Comparison of ENCODE assay signal across 8 cellular contexts in genomic region chr14:100850841-100851585, GRCh38. TPM values are rescaled to one million over a fixed set of nuclear protein-coding genes. Genes with fewer than 3 reads are reported as not detected.
DNase-seq lines count a peak whose midpoint lies in the region; ATAC-seq and TF ChIP-seq lines count a peak whose summit lies in the region.

No MANE protein-coding gene starts in this region.

- intact Hi-C loops in PC-9 (cut with micrococcal nuclease; ENCODE audit: unreplicated experiment) (no loop called here), gastrocnemius medialis (cut with DNase I; ENCODE audit: low total_unique reads) (no loop called here)

- no peaks in the 10 kb centered on the region for H3K4me1 ChIP-seq in PC-9 (replicated peaks; ENCODE audit: insufficient read depth)
- H3K4me1 ChIP-seq in gastrocnemius medialis = no peaks in the 10 kb centered on the region

- DNase-seq in NCI-H345 (lab: John Stamatoyannopoulos, UW) = peak; percentile 63
- no peak for DNase-seq in NCI-H345 treated with DMSO at 0.1 percent for 48 hours (lab: John Stamatoyannopoulos, UW; ENCODE audit: unreplicated experiment)
- peak; percentile 6 to 35 for DNase-seq in PC-9
- peak; percentile 78 for DNase-seq in activated T-cell treated with anti-CD3 and anti-CD28 coated beads, Interleukin-2, amount 50 U/mL, for 4 hours
- DNase-seq in germinal center (ENCODE audit: low spot score) = peak; percentile 71
- peak in 1 of 2 donors; percentile 54 for DNase-seq in gastrocnemius medialis

- BruUV-seq in PC-9 (replicated peaks; lab: Mats Ljungman, UMichigan) = no TSS peak

- no peaks in the 10 kb centered on the region for H4K20me1 ChIP-seq in PC-9 (ENCODE audit: insufficient read depth)

- H3K9me2 ChIP-seq in PC-9 (ENCODE audit: insufficient read depth) = no peaks in the 10 kb centered on the region

- H3K9me3 Mint-ChIP-seq in activated T-cell treated with anti-CD3 and anti-CD28 coated beads, Interleukin-2, amount 50 U/mL, for 4 hours = no peaks in the 10 kb centered on the region

- H3K4me2 ChIP-seq in PC-9 = no peak overlapping the region

- H3K9me3 ChIP-seq in PC-9 (ENCODE audit: insufficient read depth, low read depth) (no peaks in the 10 kb centered on the region), gastrocnemius medialis (no peaks in the 10 kb centered on the region)

- TF ChIP-seq CTCF in PC-9 (conservative IDR thresholded peaks at IDR 0.05) (peak; percentile 77), gastrocnemius medialis (IDR thresholded peaks at IDR 0.05 in 4 of 5, conservative IDR thresholded peaks at IDR 0.05 in 1 of 5) (peak; percentile 61 to 71 (median 65))

- H3K79me2 ChIP-seq in PC-9 (ENCODE audit: low read depth) = no peaks in the 10 kb centered on the region

- ATAC-seq in HG03139 (IDR thresholded peaks at IDR 0.05; ENCODE audit: unreplicated experiment) (peak; percentile 52), gastrocnemius medialis (peak; percentile 39 to 74), GM19395 (IDR thresholded peaks at IDR 0.05; ENCODE audit: unreplicated experiment) (no peak)
- peak; percentile 87 to 89 for ATAC-seq in activated T-cell treated with anti-CD3 and anti-CD28 coated beads, Interleukin-2, amount 50 U/mL, for 4 hours

- H3K27me3 Mint-ChIP-seq in activated T-cell treated with anti-CD3 and anti-CD28 coated beads, Interleukin-2, amount 50 U/mL, for 4 hours (ENCODE audit: low read depth) = no peaks in the 10 kb centered on the region

- H3F3A ChIP-seq in PC-9 (ENCODE audit: insufficient read depth, low read depth) = no peaks in the 10 kb centered on the region

- H3K27me3 ChIP-seq in PC-9 (ENCODE audit: insufficient read depth, low read depth) (peaks cover 29% of the 10 kb centered on the region), gastrocnemius medialis (no peaks in the 10 kb centered on the region)

- no peak for TF ChIP-seq POLR2A in gastrocnemius medialis (IDR thresholded peaks at IDR 0.05)

- CTCF ChIA-PET in PC-9 (lab: Charles Lee) = no interaction called here

- H3K36me3 ChIP-seq in PC-9 (ENCODE audit: low read depth) (no peaks in the 10 kb centered on the region), gastrocnemius medialis (no peaks in the 10 kb centered on the region)

- no peaks in the 10 kb centered on the region for H3K36me3 Mint-ChIP-seq in activated T-cell treated with anti-CD3 and anti-CD28 coated beads, Interleukin-2, amount 50 U/mL, for 4 hours (ENCODE audit: insufficient read depth)

- POLR2A ChIA-PET in PC-9 (lab: Charles Lee; ENCODE audit: unreplicated experiment) = no interaction called here

- in situ Hi-C loops in gastrocnemius medialis (cut with MboI; ENCODE audit: low sequenced_read_pairs in 4 of 4) = loop anchor here in 1 of 4 donors (25.0 kb wide), 1 partner anchor 761 kb away; no protein-coding TSS in a partner anchor

- no peaks in the 10 kb centered on the region for H3K4me1 Mint-ChIP-seq in activated T-cell treated with anti-CD3 and anti-CD28 coated beads, Interleukin-2, amount 50 U/mL, for 4 hours (ENCODE audit: low read depth)

- H3K4me3 Mint-ChIP-seq in activated T-cell treated with anti-CD3 and anti-CD28 coated beads, Interleukin-2, amount 50 U/mL, for 4 hours = no peak overlapping the region

- H3K4me3 ChIP-seq in PC-9 = no peak overlapping the region
- no peak overlapping the region for H3K4me3 ChIP-seq in gastrocnemius medialis

- H2AFZ ChIP-seq in PC-9 = no peak overlapping the region

- H3K27ac ChIP-seq in PC-9 (no peak overlapping the region), gastrocnemius medialis (no peak overlapping the region)

RNA-seq across cellular contexts. Expression of gene MEG3, which starts 25.1 kb away (rescaled TPM):
- total RNA-seq in PC-9 (2021) = not detected in 2 replicates
- total RNA-seq in activated T-cell treated with anti-CD3 and anti-CD28 coated beads, Interleukin-2, amount 50 U/mL, for 4 hours = 1 to 10 TPM in 2 of 3 donors, under 1 TPM in 1; 0.91 to 1.3 (median 1.1) TPM
- 10 to 100 TPM in 1 of 4 donors, 1 to 10 TPM in 3; 2.7 to 30.7 (median 5.2) TPM for total RNA-seq in gastrocnemius medialis

RNA-seq across cellular contexts. Expression of gene RTL1, which starts 52.5 kb away (rescaled TPM):
- not detected in 2 replicates for total RNA-seq in PC-9 (2021)
- not detected for total RNA-seq in activated T-cell treated with anti-CD3 and anti-CD28 coated beads, Interleukin-2, amount 50 U/mL, for 4 hours
- total RNA-seq in gastrocnemius medialis = not detected
